ENCODE assay signal across 8 cellular contexts in the genomic region with DNA sequence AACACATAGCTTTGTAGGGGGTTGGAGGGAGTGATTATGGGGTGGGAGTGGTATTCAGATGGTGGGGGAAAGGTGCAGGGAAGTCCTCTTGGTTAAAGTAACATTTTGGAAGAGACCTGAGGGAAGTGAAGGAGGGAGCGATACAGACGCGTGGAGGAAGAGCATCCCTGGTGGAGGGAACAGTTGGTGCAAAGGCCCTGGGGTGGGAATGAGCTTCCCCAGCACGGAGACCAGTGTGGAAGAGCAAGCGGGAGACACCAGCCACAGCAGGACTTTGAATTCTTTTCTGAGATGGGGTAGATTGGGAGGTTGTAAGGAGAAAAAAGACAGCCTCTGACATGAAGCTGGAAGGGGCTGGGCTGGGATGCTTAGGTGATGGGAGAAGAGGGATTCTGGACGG. TPM values are rescaled to one million over a fixed set of nuclear protein-coding genes. Genes with fewer than 3 reads are reported as not detected.
DNase-seq lines count a peak whose midpoint lies in the region; ATAC-seq and TF ChIP-seq lines count a peak whose summit lies in the region.

No MANE protein-coding gene starts in this region.

- peaks cover 9% of the 10 kb centered on the region for H3K27me3 Mint-ChIP-seq in T-helper 1 cell treated with Interleukin-12 subunit alpha and Interleukin-12 subunit beta and Interleukin-4 antibody, amounts not matched to agents 30 μg/mL and 1 μg/mL, for 36 hours (ENCODE audit: low read depth)
- peaks cover 0 to 10% (median 5%) of the 10 kb centered on the region in 3 donors for H3K27me3 Mint-ChIP-seq in immature natural killer cell (ENCODE audit: low read depth in 3 of 3)

- H3K36me3 Mint-ChIP-seq in T-helper 1 cell treated with Interleukin-12 subunit alpha and Interleukin-12 subunit beta and Interleukin-4 antibody, amounts not matched to agents 30 μg/mL and 1 μg/mL, for 36 hours (ENCODE audit: low read depth): peaks cover 16% of the 10 kb centered on the region
- peaks cover 5 to 6% of the 10 kb centered on the region in 2 donors for H3K36me3 Mint-ChIP-seq in activated naive CD4-positive, alpha-beta T cell treated with anti-CD3 and anti-CD28 coated beads, Interleukin-2, amount 50 U/mL, for 72 hours
- peaks cover 0 to 3% (median 0%) of the 10 kb centered on the region in 3 donors for H3K36me3 Mint-ChIP-seq in immature natural killer cell

- no peak for DNase-seq in T-helper 1 cell
- no peak for DNase-seq in activated naive CD4-positive, alpha-beta T cell treated with anti-CD3 and anti-CD28 coated beads, Interleukin-2, amount 50 U/mL, for 72 hours (ENCODE audit: low spot score in 2 of 2)
- no peak for DNase-seq in immature natural killer cell
- DNase-seq in stomach: no peak
- no peak for DNase-seq in HEK293T (ENCODE audit: extremely low spot score)
- no peak for DNase-seq in NCI-H1436 treated with DMSO at 0.1 percent for 48 hours (lab: John Stamatoyannopoulos, UW)
- no peak for DNase-seq in occipital lobe (lab: John Stamatoyannopoulos, UW)

- POLR2A ChIA-PET in HEK293T (lab: Yijun Ruan, JAX): interaction anchor here (1.0 kb wide), 1 partner anchor 20 kb away, joined by 3 read pairs; no protein-coding TSS in a partner anchor

- CTCF ChIA-PET in HEK293T (lab: Yijun Ruan, JAX): interaction anchor here (0.8 kb wide), 1 partner anchor 13 kb away, joined by 3 read pairs; no protein-coding TSS in a partner anchor

- H3K4me1 Mint-ChIP-seq in T-helper 1 cell treated with Interleukin-12 subunit alpha and Interleukin-12 subunit beta and Interleukin-4 antibody, amounts not matched to agents 30 μg/mL and 1 μg/mL, for 36 hours (ENCODE audit: low read depth): peaks cover 20% of the 10 kb centered on the region
- H3K4me1 Mint-ChIP-seq in immature natural killer cell: peaks cover 73 to 76% of the 10 kb centered on the region in 2 donors

- H3K36me3 ChIP-seq in stomach: peaks cover 0 to 26% (median 7%) of the 10 kb centered on the region in 4 donors

- TF ChIP-seq EP300 in stomach (IDR thresholded peaks at IDR 0.05): no peak

- no peak for ATAC-seq in activated naive CD4-positive, alpha-beta T cell treated with anti-CD3 and anti-CD28 coated beads, Interleukin-2, amount 50 U/mL, for 72 hours

- H3K9me3 ChIP-seq in stomach: no peaks in the 10 kb centered on the region

- intact Hi-C loops in stomach (cut with DNase I; ENCODE audit: low total_unique reads): no loop called here

- 77 to 91% (median 90%) methylated on average over 6 of the region's 6 CpGs for WGBS in stomach, 5 donors

- no peak for TF ChIP-seq POLR2A in stomach (IDR thresholded peaks at IDR 0.05)

- peak overlapping the region in 1 of 4 donors; percentile 37 for H3K4me3 ChIP-seq in stomach

- peaks cover 0 to 10% (median 0%) of the 10 kb centered on the region in 3 donors for H3K27me3 ChIP-seq in stomach

- H3K9me3 Mint-ChIP-seq in T-helper 1 cell treated with Interleukin-12 subunit alpha and Interleukin-12 subunit beta and Interleukin-4 antibody, amounts not matched to agents 30 μg/mL and 1 μg/mL, for 36 hours: no peaks in the 10 kb centered on the region
- no peaks in the 10 kb centered on the region for H3K9me3 Mint-ChIP-seq in activated naive CD4-positive, alpha-beta T cell treated with anti-CD3 and anti-CD28 coated beads, Interleukin-2, amount 50 U/mL, for 72 hours
- H3K9me3 Mint-ChIP-seq in immature natural killer cell: no peaks in the 10 kb centered on the region

- H3K4me1 ChIP-seq in stomach: peaks cover 66 to 99% (median 92%) of the 10 kb centered on the region in 4 donors

- TF ChIP-seq CTCF in stomach (IDR thresholded peaks at IDR 0.05): no peak

- H3K27ac ChIP-seq in stomach: peak overlapping the region; percentile 59 to 92 (median 87)

- peak overlapping the region; percentile 45 for H3K4me3 Mint-ChIP-seq in T-helper 1 cell treated with Interleukin-12 subunit alpha and Interleukin-12 subunit beta and Interleukin-4 antibody, amounts not matched to agents 30 μg/mL and 1 μg/mL, for 36 hours
- H3K4me3 Mint-ChIP-seq in immature natural killer cell: peak overlapping the region; percentile 61 to 85 (median 81)

- peak overlapping the region; percentile 41 for H3K27ac Mint-ChIP-seq in T-helper 1 cell treated with Interleukin-12 subunit alpha and Interleukin-12 subunit beta and Interleukin-4 antibody, amounts not matched to agents 30 μg/mL and 1 μg/mL, for 36 hours
- peak overlapping the region; percentile 69 to 79 for H3K27ac Mint-ChIP-seq in activated naive CD4-positive, alpha-beta T cell treated with anti-CD3 and anti-CD28 coated beads, Interleukin-2, amount 50 U/mL, for 72 hours
- peak overlapping the region; percentile 82 to 95 (median 88) for H3K27ac Mint-ChIP-seq in immature natural killer cell

TF ChIP-seq in HEK293T, 16 proteins besides CTCF, POLR2A, EP300 and RAD21:
- no peak for TF ChIP-seq CTBP1 (IDR thresholded peaks at IDR 0.05; ENCODE audit: borderline replicate concordance)
- TF ChIP-seq ELF4 (IDR thresholded peaks at IDR 0.05): no peak
- TF ChIP-seq BHLHE40 (IDR thresholded peaks at IDR 0.05; ENCODE audit: borderline replicate concordance): no peak

RNA-seq across cellular contexts. Expression of a gene that starts 23.5 kb away (rescaled TPM):
- 10 to 100 TPM; 85.2 to 93.9 TPM for total RNA-seq in activated naive CD4-positive, alpha-beta T cell treated with anti-CD3 and anti-CD28 coated beads, Interleukin-2, amount 50 U/mL, for 72 hours
- polyA plus RNA-seq in immature natural killer cell: 100 to 1,000 TPM in 1 of 3 donors, 10 to 100 TPM in 2; 70.3 to 116 (median 74.3) TPM
- total RNA-seq in stomach: 100 to 1,000 TPM in 1 of 5 donors, 10 to 100 TPM in 4; 15.1 to 103 (median 54.2) TPM
- 100 to 1,000 TPM in 1 of 3 donors, 10 to 100 TPM in 2; 50.2 to 102 (median 62.2) TPM for polyA plus RNA-seq in stomach
- total RNA-seq in occipital lobe: 11.5 TPM

RNA-seq across cellular contexts. Expression of a gene that starts 49.4 kb away (rescaled TPM):
- not detected for total RNA-seq in activated naive CD4-positive, alpha-beta T cell treated with anti-CD3 and anti-CD28 coated beads, Interleukin-2, amount 50 U/mL, for 72 hours
- polyA plus RNA-seq in immature natural killer cell: not detected
- total RNA-seq in stomach: not detected
- polyA plus RNA-seq in stomach: not detected
- not detected for total RNA-seq in occipital lobe
